12 cellular contexts compared by ENCODE assay signal in genomic region chr7:31408120-31408729, GRCh38.
DNase-seq lines count a peak whose midpoint lies in the region; ATAC-seq and TF ChIP-seq lines count a peak whose summit lies in the region.
"Had no signal": no experiment of that assay in that cellular context is flagged by ENCODE, and none has a peak within 500 bp of the region (broad histone marks: within the 10 kb centered on the region; RNA-seq: fewer than 3 reads in every experiment).

No MANE protein-coding gene starts in this region.

- TF ChIP-seq EP300 in suprapubic skin (IDR thresholded peaks at IDR 0.05) = no peak

- no peak for TF ChIP-seq CTCF in choroid plexus epithelial cell (conservative IDR thresholded peaks at IDR 0.05; ENCODE audit: low read depth, low read length)
- no peak for TF ChIP-seq CTCF in suprapubic skin (IDR thresholded peaks at IDR 0.05)

- no peaks in the 10 kb centered on the region for H3K27me3 ChIP-seq in suprapubic skin
- H3K27me3 ChIP-seq: ascending aorta had no signal

- H3K4me3 ChIP-seq in choroid plexus epithelial cell (ENCODE audit: low read depth, low read length) = no peak overlapping the region
- H3K4me3 ChIP-seq in suprapubic skin = no peak overlapping the region
- H3K4me3 ChIP-seq: ascending aorta had no signal

- no peaks in the 10 kb centered on the region for H3K9me3 ChIP-seq in suprapubic skin
- H3K9me3 ChIP-seq: ascending aorta had no signal

- no peak overlapping the region for H3K27ac ChIP-seq in suprapubic skin
- H3K27ac ChIP-seq: ascending aorta had no signal

- no peak for TF ChIP-seq POLR2A in suprapubic skin (IDR thresholded peaks at IDR 0.05)

- ATAC-seq in GM19324 (IDR thresholded peaks at IDR 0.05; ENCODE audit: low FRiP score, unreplicated experiment) = no peak

- no peaks in the 10 kb centered on the region for H3K4me1 ChIP-seq in suprapubic skin
- H3K4me1 ChIP-seq: ascending aorta had no signal

- whole genome bisulfite sequencing in suprapubic skin = 60% methylated on average over 3 of the region's 3 CpGs

- no peaks in the 10 kb centered on the region for H3K36me3 ChIP-seq in suprapubic skin
- H3K36me3 ChIP-seq: ascending aorta had no signal

- peak; percentile 88 for DNase-seq in DMS53 (lab: John Stamatoyannopoulos, UW)
- peak; percentile 67 for DNase-seq in NCI-H226
- DNase-seq in choroid plexus epithelial cell (ENCODE audit: low read depth) = peak; percentile 9
- DNase-seq in non-pigmented ciliary epithelial cell (ENCODE audit: low read depth) = peak; percentile 23
- DNase-seq in suprapubic skin (ENCODE audit: low spot score in 2 of 2) = no peak
- DNase-seq in glomerular visceral epithelial cell (ENCODE audit: extremely low spot score) = no peak
- DNase-seq in middle frontal gyrus (ENCODE audit: extremely low spot score, low spot score) = no peak
- DNase-seq: glutamatergic neuron, HFFc6, NCI-H1694 treated with DMSO at 0.1 percent for 48 hours had no signal

Comparison
In these comparisons a context has a peak if more than half of its experiments do, and no peak if none do; other contexts are left out.
1. DNase-seq: peak in DMS53 (single experiment), NCI-H226 (single experiment), choroid plexus epithelial cell (single experiment) and non-pigmented ciliary epithelial cell (single experiment); none in suprapubic skin (0 of 2), glomerular visceral epithelial cell (single experiment) and middle frontal gyrus (single experiment).